In genomic region chr14:101876539-101876938, GRCh38 we compare ENCODE assay signal across 9 cellular contexts.
DNase-seq lines count a peak whose midpoint lies in the region; ATAC-seq and TF ChIP-seq lines count a peak whose summit lies in the region.
"Had no signal": no experiment of that assay in that cellular context is flagged by ENCODE, and none has a peak within 500 bp of the region (broad histone marks: within the 10 kb centered on the region; RNA-seq: fewer than 3 reads in every experiment).

No MANE protein-coding gene starts in this region.

- POLR2A ChIA-PET in activated CD4-positive, alpha-beta memory T cell treated with anti-CD3 and anti-CD28 coated beads, Interleukin-2, amount 10 ng/mL, durations not matched to agents 7 days and 5 days (lab: Charles Lee): interaction anchor here (0.9 to 3.5 kb wide), 5 partner anchors 49 to 62 kb away, joined by 4 to 19 read pairs (median 8); no protein-coding TSS in a partner anchor

- H3K4me3 ChIP-seq in MG63 (no peak overlapping the region), fibroblast of the aortic adventitia (ENCODE audit: low read depth, low read length) (no peak overlapping the region)

- ATAC-seq in GM21576 (IDR thresholded peaks at IDR 0.05; ENCODE audit: unreplicated experiment): peak; percentile 84

- H3K9me3 ChIP-seq in MG63: no peaks in the 10 kb centered on the region

- H3K4me3 Mint-ChIP-seq in activated CD4-positive, alpha-beta memory T cell treated with anti-CD3 and anti-CD28 coated beads, Interleukin-2, amount 10 ng/mL, durations not matched to agents 7 days and 5 days: peak overlapping the region; percentile 44
- H3K4me3 Mint-ChIP-seq: nephron had no signal

- H3K27me3 ChIP-seq in MG63: no peaks in the 10 kb centered on the region

- no peaks in the 10 kb centered on the region for H3K9me3 Mint-ChIP-seq in activated CD4-positive, alpha-beta memory T cell treated with anti-CD3 and anti-CD28 coated beads, Interleukin-2, amount 10 ng/mL, durations not matched to agents 7 days and 5 days
- H3K9me3 Mint-ChIP-seq: nephron had no signal

- DNase-seq in EL (peak; percentile 14), MG63 (peak; percentile 41), fibroblast of the aortic adventitia (ENCODE audit: low read depth) (peak; percentile 53), NK-92 (lab: John Stamatoyannopoulos, UW; ENCODE audit: unreplicated experiment) (no peak), occipital lobe (lab: John Stamatoyannopoulos, UW) (no peak)
- peak; percentile 73 for DNase-seq in activated CD4-positive, alpha-beta memory T cell treated with anti-CD3 and anti-CD28 coated beads, Interleukin-2, amount 10 ng/mL, durations not matched to agents 7 days and 5 days
- DNase-seq in stimulated activated CD4-positive, alpha-beta T cell treated with anti-CD3 and anti-CD28 coated beads, Interleukin-1b, Interleukin-23, amount 100 ng/mL, for 1 hour (ENCODE audit: low read depth in 2 of 2): peak; percentile 18 to 42

- H3K27ac Mint-ChIP-seq in activated CD4-positive, alpha-beta memory T cell treated with anti-CD3 and anti-CD28 coated beads, Interleukin-2, amount 10 ng/mL, durations not matched to agents 7 days and 5 days: peak overlapping the region; percentile 61
- H3K27ac Mint-ChIP-seq: nephron had no signal

- peaks cover 48% of the 10 kb centered on the region for H3K36me3 Mint-ChIP-seq in activated CD4-positive, alpha-beta memory T cell treated with anti-CD3 and anti-CD28 coated beads, Interleukin-2, amount 10 ng/mL, durations not matched to agents 7 days and 5 days (ENCODE audit: low read depth)

- CTCF ChIA-PET in activated CD4-positive, alpha-beta memory T cell treated with anti-CD3 and anti-CD28 coated beads, Interleukin-2, amount 10 ng/mL, durations not matched to agents 7 days and 5 days (lab: Charles Lee): interaction anchor here (0.7 to 2.3 kb wide), 3 partner anchors 8 to 106 kb away, joined by 3 to 7 read pairs (median 5); no protein-coding TSS in a partner anchor

- TF ChIP-seq CTCF in fibroblast of the aortic adventitia (IDR thresholded peaks at IDR 0.05; ENCODE audit: insufficient read depth, low read length): no peak

- peaks cover 69% of the 10 kb centered on the region for H3K4me1 Mint-ChIP-seq in activated CD4-positive, alpha-beta memory T cell treated with anti-CD3 and anti-CD28 coated beads, Interleukin-2, amount 10 ng/mL, durations not matched to agents 7 days and 5 days

- H3K36me3 ChIP-seq in MG63: no peaks in the 10 kb centered on the region

- H3K27me3 Mint-ChIP-seq in activated CD4-positive, alpha-beta memory T cell treated with anti-CD3 and anti-CD28 coated beads, Interleukin-2, amount 10 ng/mL, durations not matched to agents 7 days and 5 days: no peaks in the 10 kb centered on the region

Comparison
In these comparisons a context has a peak if more than half of its experiments do, and no peak if none do; other contexts are left out.
1. DNase-seq: peak in EL (single experiment), MG63 (single experiment), activated CD4-positive, alpha-beta memory T cell treated with anti-CD3 and anti-CD28 coated beads, Interleukin-2, amount 10 ng/mL, durations not matched to agents 7 days and 5 days (single experiment), fibroblast of the aortic adventitia (single experiment) and stimulated activated CD4-positive, alpha-beta T cell treated with anti-CD3 and anti-CD28 coated beads, Interleukin-1b, Interleukin-23, amount 100 ng/mL, for 1 hour (2 of 2); none in NK-92 (single experiment) and occipital lobe (single experiment).